In genomic region chr16:86410529-86410928, GRCh38 we compare ENCODE assay signal across 25 cellular contexts.
"Had no signal": no experiment of that assay in that cellular context is flagged by ENCODE, and none has a peak within 500 bp of the region (broad histone marks: within the 10 kb centered on the region; RNA-seq: fewer than 3 reads in every experiment).

No MANE protein-coding gene starts in this region.

- H3K36me3 ChIP-seq: heart left ventricle, left lung, lower lobe of right lung, ovary, right atrium auricular region, spleen, thyroid gland, transverse colon, uterus had no signal

- ATAC-seq: heart left ventricle; left colon; left lung; lower lobe of right lung; naive thymus-derived CD8-positive, alpha-beta T cell; sciatic nerve; stimulated activated memory B cell treated with anti-CD40 and anti-IgM and Interleukin-4, amounts not matched to agents 10 μg/mL and 1 μg/mL and 100 μg/mL, for 72 hours; stimulated activated naive CD8-positive, alpha-beta T cell treated with anti-CD3 and anti-CD28 coated beads, Interleukin-15, amount 100 ng/mL, for 72 hours had no signal

- FAIRE-seq: islet of Langerhans, kidney, small intestine had no signal

- H3K27me3 ChIP-seq: ovary, right atrium auricular region, testis, transverse colon had no signal

- H3K4me3 ChIP-seq: heart left ventricle, left lung, lower lobe of right lung, ovary, right atrium auricular region, spleen, testis, thyroid gland, transverse colon, uterus had no signal

- H3K4me1 ChIP-seq: left lung, lower lobe of right lung, right atrium auricular region, spleen, testis, thyroid gland, transverse colon, uterus had no signal

- H3K27ac ChIP-seq: heart left ventricle, left lung, lower lobe of right lung, ovary, right atrium auricular region, spleen, testis, thyroid gland, uterus had no signal

- DNase-seq: heart left ventricle; hypothalamus; immature natural killer cell; kidney; left colon; left lung; lower lobe of right lung; mammary epithelial cell; mesenchymal stem cell; naive thymus-derived CD8-positive, alpha-beta T cell; ovary; small intestine; spleen; stimulated activated CD4-positive, alpha-beta T cell treated with anti-CD3 and anti-CD28 coated beads, Interleukin-4, amount 100 ng/mL, for 24 hours; stimulated activated CD8-positive, alpha-beta memory T cell treated with anti-CD3 and anti-CD28 coated beads, Interleukin-4, amount 100 ng/mL, for 48 hours; stimulated activated naive CD4-positive, alpha-beta T cell treated with Interleukin-2 at 50 U/mL for 16 hours; stimulated activated naive CD8-positive, alpha-beta T cell treated with anti-CD3 and anti-CD28 coated beads, Interleukin-15, amount 100 ng/mL, for 72 hours; testis; thyroid gland; transverse colon; uterus had no signal

- H3K9me3 ChIP-seq: left lung, ovary, testis, thyroid gland, transverse colon, uterus had no signal
